In genomic region chr1:211764701-211765100, GRCh38 we compare ENCODE assay signal across 10 cellular contexts.
"Had no signal": no experiment of that assay in that cellular context is flagged by ENCODE, and none has a peak within 500 bp of the region (broad histone marks: within the 10 kb centered on the region; RNA-seq: fewer than 3 reads in every experiment).

No MANE protein-coding gene starts in this region.

- DNase-seq: GM23248, GOT3, H7, HFFc6, IMR-90, KG1 had no signal

- FAIRE-seq: HTR-8/SVneo, K562 had no signal

- H3K27ac ChIP-seq: GM23248 had no signal

- H3K9me3 ChIP-seq: HAP-1 had no signal

- H3K36me3 ChIP-seq: HAP-1 had no signal

- H3K4me3 ChIP-seq: GM23248, HAP-1, K562 had no signal

- ATAC-seq: HCT116, K562 had no signal
